In the genomic region with DNA sequence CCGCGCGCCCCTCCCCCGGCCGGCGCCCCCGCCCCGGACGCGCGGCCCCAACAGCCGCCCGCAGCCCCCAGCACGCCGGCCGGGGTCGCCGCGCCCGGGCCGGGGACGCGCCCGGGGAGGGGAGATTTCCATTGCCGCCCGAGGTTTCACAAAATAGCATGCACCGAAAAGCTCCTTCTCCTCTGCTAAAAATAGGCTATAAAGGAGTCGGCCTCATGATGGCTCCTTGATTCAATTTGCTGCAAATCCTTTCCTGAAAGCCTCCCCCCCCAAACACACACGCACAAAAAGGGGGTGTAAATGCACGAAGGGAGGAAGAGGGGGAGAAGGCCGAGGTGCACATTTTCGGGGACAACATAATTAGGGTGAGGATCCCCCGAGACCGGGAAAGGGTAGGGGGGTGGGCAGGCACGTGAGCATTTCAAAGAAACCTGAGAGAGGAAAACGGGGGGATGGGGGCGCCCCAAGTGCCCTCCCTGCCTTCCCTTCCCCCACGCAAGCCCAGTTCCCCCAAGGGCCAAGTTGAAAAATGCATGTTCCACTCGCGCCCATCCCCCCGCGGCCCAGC, we compare ENCODE assay signal across 8 cellular contexts. TPM values are rescaled to one million over a fixed set of nuclear protein-coding genes. Genes with fewer than 3 reads are reported as not detected.
DNase-seq lines count a peak whose midpoint lies in the region; ATAC-seq and TF ChIP-seq lines count a peak whose summit lies in the region.

No MANE protein-coding gene starts in this region.

- no peaks in the 10 kb centered on the region for H3K27me3 Mint-ChIP-seq in CD8-positive, alpha-beta T cell (ENCODE audit: low read depth)
- H3K27me3 Mint-ChIP-seq in H9 (ENCODE audit: low read depth), result no peaks in the 10 kb centered on the region

- no peak for ATAC-seq in CD8-positive, alpha-beta T cell
- ATAC-seq in HG03108 (IDR thresholded peaks at IDR 0.05; ENCODE audit: unreplicated experiment), result no peak

- no peak overlapping the region for H2BK15ac ChIP-seq in H9 (ENCODE audit: low read depth, low read length)

- H3K23me2 ChIP-seq in H9 (ENCODE audit: insufficient read length, low read depth, low read length, poor library complexity, severe bottlenecking), result peaks cover 3% of the 10 kb centered on the region

- peak overlapping the region; percentile 98 for H3T11ph ChIP-seq in H9 (ENCODE audit: low read length)

- peak overlapping the region; percentile 99 for H3K4me3 Mint-ChIP-seq in CD8-positive, alpha-beta T cell
- H3K4me3 Mint-ChIP-seq in H9, result peak overlapping the region; percentile 97 to 98

- no peak for TF ChIP-seq POLR2A in spleen (IDR thresholded peaks at IDR 0.05)

- H2BK20ac ChIP-seq in H9 (ENCODE audit: low read depth, low read length, poor library complexity, severe bottlenecking), result no peak overlapping the region

- in situ Hi-C loops in mammary epithelial cell (cut with MboI; ENCODE audit: low sequenced_read_pairs in 2 of 2), result loop anchor here (10.0 to 25.0 kb wide), 4 partner anchors 158 to 391 kb away; no protein-coding TSS in a partner anchor

- H3K36me3 ChIP-seq in CD8-positive, alpha-beta T cell (ENCODE audit: insufficient read depth, low read length), result no peaks in the 10 kb centered on the region
- H3K36me3 ChIP-seq in SU-DHL-6 (ENCODE audit: low read length) (peaks cover 20% of the 10 kb centered on the region), mammary epithelial cell (ENCODE audit: insufficient read depth, low read length) (no peaks in the 10 kb centered on the region), spleen (no peaks in the 10 kb centered on the region)

- no peaks in the 10 kb centered on the region for H3K9me3 Mint-ChIP-seq in CD8-positive, alpha-beta T cell
- no peaks in the 10 kb centered on the region; a peak in 2 of 5 replicates for H3K9me3 Mint-ChIP-seq in H9

- peak overlapping the region; percentile 98 for H2BK5ac ChIP-seq in H9 (ENCODE audit: insufficient read length, low read length)

- CTCF ChIA-PET in CD8-positive, alpha-beta T cell (lab: Charles Lee), result interaction anchor here (1.1 to 7.3 kb wide), 4 partner anchors 52 to 163 kb away, joined by 3 to 65 read pairs (median 12); no protein-coding TSS in a partner anchor
- CTCF ChIA-PET in mammary epithelial cell (lab: Charles Lee; ENCODE audit: low non-redundant PET), result no interaction called here

- dilution Hi-C loops in mammary epithelial cell (cut with HindIII; ENCODE audit: low sequenced_read_pairs), result loop anchor here (5.0 kb wide), 1 partner anchor 161 kb away; no protein-coding TSS in a partner anchor

- H3K4me1 Mint-ChIP-seq in CD8-positive, alpha-beta T cell (ENCODE audit: low read depth), result peaks cover 61% of the 10 kb centered on the region
- peaks cover 51 to 54% of the 10 kb centered on the region in 2 experiments for H3K4me1 Mint-ChIP-seq in H9

- H3K27ac ChIP-seq in CD8-positive, alpha-beta T cell (ENCODE audit: low read depth, low read length), result peak overlapping the region; percentile 81
- H3K27ac ChIP-seq in H9 (ENCODE audit: insufficient read length, low read depth, low read length) (peak overlapping the region; percentile 99), SU-DHL-6 (ENCODE audit: low read depth, low read length) (peak overlapping the region; percentile 100), mammary epithelial cell (ENCODE audit: insufficient read depth, low read depth, low read length) (peak overlapping the region; percentile 98), spleen (peak overlapping the region; percentile 92 to 100 (median 97))

- H3K27me3 ChIP-seq in CD8-positive, alpha-beta T cell (ENCODE audit: insufficient read depth, low read length), result no peaks in the 10 kb centered on the region
- no peaks in the 10 kb centered on the region for H3K27me3 ChIP-seq in H9 (ENCODE audit: insufficient read depth, low read length)
- no peaks in the 10 kb centered on the region for H3K27me3 ChIP-seq in SU-DHL-6 (ENCODE audit: low read length)
- no peaks in the 10 kb centered on the region for H3K27me3 ChIP-seq in mammary epithelial cell (ENCODE audit: insufficient read depth, low read length)
- no peaks in the 10 kb centered on the region for H3K27me3 ChIP-seq in spleen (replicated peaks in 1 of 7)

- H3K4me2 ChIP-seq in H9 (ENCODE audit: insufficient read depth, insufficient read length, low read length), result peak overlapping the region; percentile 97
- H3K4me2 ChIP-seq in SU-DHL-6 (ENCODE audit: low read depth, low read length, poor library complexity, severe bottlenecking), result peak overlapping the region; percentile 95
- peak overlapping the region; percentile 72 for H3K4me2 ChIP-seq in mammary epithelial cell (ENCODE audit: insufficient read depth, low read depth, low read length)

- H3K18ac ChIP-seq in H9 (ENCODE audit: insufficient read length, low read depth, low read length), result peak overlapping the region; percentile 98

- H2AFZ ChIP-seq in H9 (ENCODE audit: low read length), result no peak overlapping the region
- no peak overlapping the region for H2AFZ ChIP-seq in SU-DHL-6 (ENCODE audit: low read depth, low read length, severe bottlenecking)
- peak overlapping the region; percentile 68 for H2AFZ ChIP-seq in mammary epithelial cell (ENCODE audit: low read depth, low read length)

- no peaks in the 10 kb centered on the region for H3K9me3 ChIP-seq in CD8-positive, alpha-beta T cell (ENCODE audit: low read length)
- H3K9me3 ChIP-seq in H9 (ENCODE audit: control insufficient read depth, low read depth, low read length) (no peaks in the 10 kb centered on the region), SU-DHL-6 (ENCODE audit: insufficient read depth, low read length) (no peaks in the 10 kb centered on the region), mammary epithelial cell (replicated peaks; ENCODE audit: insufficient read depth, low read length) (no peaks in the 10 kb centered on the region), spleen (no peaks in the 10 kb centered on the region)

- H3K36me3 Mint-ChIP-seq in CD8-positive, alpha-beta T cell, result peaks cover 25% of the 10 kb centered on the region
- H3K36me3 Mint-ChIP-seq in H9 (ENCODE audit: insufficient read depth in 1 of 3, low read depth in 3 of 3), result peaks cover 7 to 27% (median 19%) of the 10 kb centered on the region in 3 experiments; a peak in 5 of 7 replicates

- peak overlapping the region; percentile 93 for H3K4me3 ChIP-seq in CD8-positive, alpha-beta T cell (ENCODE audit: low read depth, low read length)
- peak overlapping the region; percentile 97 for H3K4me3 ChIP-seq in SU-DHL-6 (ENCODE audit: insufficient read depth, low read length, poor library complexity, severe bottlenecking)
- peak overlapping the region; percentile 55 to 98 (median 95) for H3K4me3 ChIP-seq in mammary epithelial cell (replicated peaks in 1 of 3; ENCODE audit: insufficient read depth in 1 of 3, low read depth in 2 of 3, low read length in 3 of 3)
- H3K4me3 ChIP-seq in spleen, result peak overlapping the region; percentile 51 to 93 (median 80)

- H3K4ac ChIP-seq in H9 (ENCODE audit: low read depth, low read length), result peak overlapping the region; percentile 99; the same call in 1 of the 2 replicates

- H3K23ac ChIP-seq in H9 (ENCODE audit: insufficient read length, low read depth, low read length), result peak overlapping the region; percentile 100

- peak overlapping the region; percentile 99 for H2BK12ac ChIP-seq in H9 (ENCODE audit: insufficient read length, low read depth, low read length)

- peak overlapping the region; percentile 99 for H4K5ac ChIP-seq in H9 (ENCODE audit: insufficient read length, low read depth, low read length)

- H4K91ac ChIP-seq in H9 (ENCODE audit: insufficient read length, low read depth, low read length), result peak overlapping the region; percentile 94

- peak in 6 of 7 experiments; percentile 13 to 75 (median 44) for DNase-seq in CD8-positive, alpha-beta T cell
- DNase-seq in H9 (no peak), mammary epithelial cell (no peak), islet precursor cell (peak; percentile 67), spleen (peak; percentile 82), T-helper 9 cell (no peak)

- peak overlapping the region; percentile 100 for H2BK120ac ChIP-seq in H9 (ENCODE audit: low read depth, low read length, poor library complexity, severe bottlenecking)

- POLR2A ChIA-PET in CD8-positive, alpha-beta T cell (lab: Charles Lee), result interaction anchor here (0.5 to 7.0 kb wide), 15 partner anchors 12 to 1189 kb away, joined by 3 to 199 read pairs (median 3); no protein-coding TSS in a partner anchor

- H3K4me1 ChIP-seq in CD8-positive, alpha-beta T cell (ENCODE audit: insufficient read depth, low read length), result peaks cover 55% of the 10 kb centered on the region
- H3K4me1 ChIP-seq in H9 (ENCODE audit: insufficient read depth, low read length), result peaks cover 9% of the 10 kb centered on the region; the same call in 1 of the 2 replicates
- peaks cover 12% of the 10 kb centered on the region for H3K4me1 ChIP-seq in mammary epithelial cell (ENCODE audit: insufficient read depth, low read length)
- H3K4me1 ChIP-seq in spleen, result peaks cover 33 to 81% (median 60%) of the 10 kb centered on the region in 6 donors

- H4K20me1 ChIP-seq in H9 (ENCODE audit: control insufficient read depth, insufficient read depth, insufficient read length) (no peaks in the 10 kb centered on the region), SU-DHL-6 (ENCODE audit: low read depth, low read length) (no peaks in the 10 kb centered on the region), mammary epithelial cell (ENCODE audit: insufficient read depth, low read length) (no peaks in the 10 kb centered on the region)

- BruUV-seq in mammary epithelial cell (replicated peaks; lab: Mats Ljungman, UMichigan), result no TSS peak

- peaks cover 72% of the 10 kb centered on the region for H3F3A ChIP-seq in SU-DHL-6 (ENCODE audit: insufficient read depth)

- no CpG with 5 or more reads among the region's 42 CpGs for WGBS in H9 (ENCODE audit: extremely low coverage, insufficient read length, low lambda C conversion rate)
- WGBS in mammary epithelial cell (ENCODE audit: low coverage, missing lambda C conversion rate), result 3% methylated on average over 7 of the region's 42 CpGs
- WGBS in spleen, 5 donors, result 0 to 1% (median 1%) methylated on average over 19 to 42 of the region's 42 CpGs

- peak overlapping the region; percentile 99 for H3K56ac ChIP-seq in H9 (ENCODE audit: insufficient read length, low read depth, low read length)

- intact Hi-C loops in CD8-positive, alpha-beta T cell (cut with DNase I, micrococcal nuclease), result loop anchor here (1.0 to 10.0 kb wide), 13 partner anchors 46 to 1188 kb away; no protein-coding TSS in a partner anchor
- intact Hi-C loops in mammary epithelial cell (cut with micrococcal nuclease), result loop anchor here (1.0 to 10.0 kb wide), 10 partner anchors 96 to 1128 kb away; no protein-coding TSS in a partner anchor
- intact Hi-C loops in spleen (cut with DNase I; ENCODE audit: low total_unique reads), result loop anchor here (2.0 to 10.0 kb wide), 2 partner anchors 142 to 164 kb away; no protein-coding TSS in a partner anchor

- H3K14ac ChIP-seq in H9 (ENCODE audit: insufficient read depth, low read length), result peak overlapping the region; percentile 97

- H3K9ac ChIP-seq in H9 (ENCODE audit: extremely low read depth, insufficient read length, low read length), result peak overlapping the region; percentile 100
- H3K9ac ChIP-seq in SU-DHL-6 (ENCODE audit: low read length), result peak overlapping the region; percentile 98
- H3K9ac ChIP-seq in mammary epithelial cell (ENCODE audit: insufficient read depth, low read length), result peak overlapping the region; percentile 99

- H3K9me2 ChIP-seq in SU-DHL-6 (replicated peaks; ENCODE audit: insufficient read depth, low read length), result no peaks in the 10 kb centered on the region

- H3K79me1 ChIP-seq in H9 (ENCODE audit: insufficient read depth, low read depth, low read length, poor library complexity, severe bottlenecking), result no peaks in the 10 kb centered on the region

- peak overlapping the region; percentile 99 for H3K27ac Mint-ChIP-seq in CD8-positive, alpha-beta T cell
- peak overlapping the region; percentile 98 to 100 (median 100) for H3K27ac Mint-ChIP-seq in H9

- H3K79me2 ChIP-seq in H9 (ENCODE audit: insufficient read depth, low read length) (peaks cover 46% of the 10 kb centered on the region; the same call in 1 of the 2 replicates), SU-DHL-6 (ENCODE audit: insufficient read depth, low read length) (peaks cover 83% of the 10 kb centered on the region), mammary epithelial cell (ENCODE audit: insufficient read depth, low read length) (peaks cover 52% of the 10 kb centered on the region)

- no peak for TF ChIP-seq CTCF in CD8-positive, alpha-beta T cell (IDR thresholded peaks at IDR 0.05)
- TF ChIP-seq CTCF in H9 (conservative IDR thresholded peaks at IDR 0.05) (no peak), SU-DHL-6 (IDR thresholded peaks at IDR 0.05; ENCODE audit: insufficient read depth, low read length, poor library complexity, severe bottlenecking) (no peak), mammary epithelial cell (conservative IDR thresholded peaks at IDR 0.05 in 1 of 2, IDR thresholded peaks at IDR 0.05 in 1 of 2; ENCODE audit: extremely low read depth in 1 of 2, insufficient read depth in 1 of 2, low read depth in 1 of 2, low read length in 2 of 2) (no peak), spleen (IDR thresholded peaks at IDR 0.05 in 8 of 11, conservative IDR thresholded peaks at IDR 0.05 in 3 of 11) (peak in 1 of 11 experiments; percentile 8)

- peak overlapping the region; percentile 100 for H2AK5ac ChIP-seq in H9 (ENCODE audit: insufficient read length, low read length)

- H4K8ac ChIP-seq in H9 (replicated peaks; ENCODE audit: insufficient read length, low read depth, low read length), result no peak overlapping the region

RNA-seq across cellular contexts. Expression of gene TBL1XR1, which starts 0.7 kb away (rescaled TPM):
- 10 to 100 TPM; 64.8 to 68.4 TPM for total RNA-seq in CD8-positive, alpha-beta T cell
- total RNA-seq in H9 (2021) (170 and 175 TPM in 2 replicates), mammary epithelial cell (100 to 1,000 TPM; 157 to 187 TPM), spleen (100 to 1,000 TPM in 5 of 7 donors, 10 to 100 TPM in 2; 78.0 to 168 (median 153) TPM)
- polyA plus RNA-seq in mammary epithelial cell (54.2 TPM), spleen (10 to 100 TPM; 32.4 to 43.9 (median 32.8) TPM)
- polyA minus RNA-seq in mammary epithelial cell, result 371 TPM

Comparison
In these comparisons a context has a peak if more than half of its experiments do, and no peak if none do; other contexts are left out.
1. DNase-seq: peak in CD8-positive, alpha-beta T cell (6 of 7), islet precursor cell (single experiment) and spleen (single experiment); none in H9 (single experiment), mammary epithelial cell (single experiment) and T-helper 9 cell (single experiment).
2. Peak in every context shown above with its lines, with median percentiles within 50 percentile points of each other: H3K27ac ChIP-seq, H3K4me3 ChIP-seq, H3K4me2 ChIP-seq and H3K9ac ChIP-seq.